In genomic region chr2:219002395-219003266, GRCh38 we compare ENCODE assay signal across 9 cellular contexts. TPM values are rescaled to one million over a fixed set of nuclear protein-coding genes. Genes with fewer than 3 reads are reported as not detected.
A peak's percentile ranks its signal among the peaks of the same experiment; 100 is the strongest.
DNase-seq lines count a peak whose midpoint lies in the region; ATAC-seq and TF ChIP-seq lines count a peak whose summit lies in the region.
"Had no signal": no experiment of that assay in that cellular context is flagged by ENCODE, and none has a peak within 500 bp of the region (broad histone marks: within the 10 kb centered on the region; RNA-seq: fewer than 3 reads in every experiment).

No MANE protein-coding gene starts in this region.

- peak overlapping the region; percentile 50 for H3K4me3 Mint-ChIP-seq in activated T-cell treated with anti-CD3 and anti-CD28 coated beads, Interleukin-2, amount 50 U/mL, for 4 hours
- H3K4me3 Mint-ChIP-seq: T-helper 1 cell treated with Interleukin-12 subunit alpha and Interleukin-12 subunit beta and Interleukin-4 antibody, amounts not matched to agents 30 μg/mL and 1 μg/mL, for 36 hours had no signal

- H3K36me3 ChIP-seq in rectal smooth muscle tissue (ENCODE audit: control insufficient read depth, insufficient read depth, low read length) (no peaks in the 10 kb centered on the region), Karpas-422 (ENCODE audit: insufficient read depth, low read length) (no peaks in the 10 kb centered on the region)

- peak; percentile 72 for DNase-seq in GM10248 (ENCODE audit: extremely low spot score)
- DNase-seq in NCI-H2081 treated with DMSO at 0.1 percent for 48 hours (lab: John Stamatoyannopoulos, UW): peak; percentile 38
- DNase-seq in activated T-cell treated with anti-CD3 and anti-CD28 coated beads, Interleukin-2, amount 50 U/mL, for 4 hours: no peak
- peak; percentile 5 for DNase-seq in fibroblast of villous mesenchyme (ENCODE audit: low read depth)
- DNase-seq in cerebellum (ENCODE audit: low spot score): no peak
- DNase-seq in putamen (ENCODE audit: low spot score): no peak
- no peak for DNase-seq in Karpas-422

- H3K27ac ChIP-seq in rectal smooth muscle tissue (ENCODE audit: low read depth, low read length): no peak overlapping the region
- H3K27ac ChIP-seq in Karpas-422 (ENCODE audit: low read length): no peak overlapping the region

- H3K4me3 ChIP-seq in fibroblast of villous mesenchyme (ENCODE audit: low read depth, low read length): no peak overlapping the region
- peak overlapping the region; percentile 53 for H3K4me3 ChIP-seq in rectal smooth muscle tissue (ENCODE audit: low read length)
- H3K4me3 ChIP-seq in Karpas-422 (ENCODE audit: low read length): no peak overlapping the region

- no peak overlapping the region for H3K4me2 ChIP-seq in Karpas-422 (ENCODE audit: low read depth, low read length, poor library complexity, severe bottlenecking)

- no peak overlapping the region for H2AFZ ChIP-seq in Karpas-422 (ENCODE audit: low read length)

- no peaks in the 10 kb centered on the region for H3K79me2 ChIP-seq in Karpas-422 (ENCODE audit: low read length)

- H4K20me1 ChIP-seq in Karpas-422 (ENCODE audit: insufficient read depth, low read depth, low read length): no peaks in the 10 kb centered on the region

- peaks cover 13% of the 10 kb centered on the region for H3K4me1 Mint-ChIP-seq in activated T-cell treated with anti-CD3 and anti-CD28 coated beads, Interleukin-2, amount 50 U/mL, for 4 hours (ENCODE audit: low read depth)

- H3K9me3 Mint-ChIP-seq in activated T-cell treated with anti-CD3 and anti-CD28 coated beads, Interleukin-2, amount 50 U/mL, for 4 hours: no peaks in the 10 kb centered on the region
- H3K9me3 Mint-ChIP-seq: T-helper 1 cell treated with Interleukin-12 subunit alpha and Interleukin-12 subunit beta and Interleukin-4 antibody, amounts not matched to agents 30 μg/mL and 1 μg/mL, for 36 hours had no signal

- H3K27me3 Mint-ChIP-seq in activated T-cell treated with anti-CD3 and anti-CD28 coated beads, Interleukin-2, amount 50 U/mL, for 4 hours (ENCODE audit: low read depth): peaks cover 72% of the 10 kb centered on the region

- H3K27me3 ChIP-seq in rectal smooth muscle tissue (ENCODE audit: control insufficient read depth, insufficient read depth, low read length): peaks cover 39% of the 10 kb centered on the region
- no peaks in the 10 kb centered on the region for H3K27me3 ChIP-seq in Karpas-422 (ENCODE audit: low read length)

- no peaks in the 10 kb centered on the region for H3K9me2 ChIP-seq in Karpas-422 (replicated peaks; ENCODE audit: insufficient read depth, low read length)

- H3K4me1 ChIP-seq in rectal smooth muscle tissue (ENCODE audit: control insufficient read depth, insufficient read depth, low read length) (peaks cover 3% of the 10 kb centered on the region), Karpas-422 (ENCODE audit: low read length) (no peaks in the 10 kb centered on the region)

- POLR2A ChIA-PET in GM10248 (lab: Yijun Ruan, JAX): no interaction called here

- H3K9me3 ChIP-seq in Karpas-422 (ENCODE audit: low read length): no peaks in the 10 kb centered on the region

- TF ChIP-seq CTCF in GM10248 (IDR thresholded peaks at IDR 0.05; ENCODE audit: control extremely low read depth, extremely low read depth, low read depth, missing control alignments): peak; percentile 57
- peak; percentile 11 for TF ChIP-seq CTCF in fibroblast of villous mesenchyme (IDR thresholded peaks at IDR 0.05; ENCODE audit: insufficient read depth, low read depth, low read length)

- peak; percentile 59 to 61 for ATAC-seq in activated T-cell treated with anti-CD3 and anti-CD28 coated beads, Interleukin-2, amount 50 U/mL, for 4 hours

- no peaks in the 10 kb centered on the region for H3K36me3 Mint-ChIP-seq in activated T-cell treated with anti-CD3 and anti-CD28 coated beads, Interleukin-2, amount 50 U/mL, for 4 hours (ENCODE audit: insufficient read depth)

- H3K9ac ChIP-seq in rectal smooth muscle tissue (ENCODE audit: low read length): no peak overlapping the region
- no peak overlapping the region for H3K9ac ChIP-seq in Karpas-422 (ENCODE audit: low read length)

- CTCF ChIA-PET in GM10248 (lab: Yijun Ruan, JAX): interaction anchor here (0.8 to 7.3 kb wide), 13 partner anchors 9 to 169 kb away, joined by 3 to 30 read pairs (median 4); no protein-coding TSS in a partner anchor

RNA-seq across cellular contexts. Expression of gene CRYBA2, which starts 9.4 kb away (rescaled TPM):
- not detected for total RNA-seq in activated T-cell treated with anti-CD3 and anti-CD28 coated beads, Interleukin-2, amount 50 U/mL, for 4 hours
- total RNA-seq in fibroblast of villous mesenchyme (1.3 TPM in 1 of 2 replicates, not detected in the other), cerebellum (not detected)
- total RNA-seq in Karpas-422 (2014; rRNA removed; shearing (Covaris generic); ENCODE audit: low replicate concordance): not detected in 2 replicates

RNA-seq across cellular contexts. Expression of gene FEV, which starts 17.6 kb away (rescaled TPM):
- not detected for total RNA-seq in activated T-cell treated with anti-CD3 and anti-CD28 coated beads, Interleukin-2, amount 50 U/mL, for 4 hours
- total RNA-seq in fibroblast of villous mesenchyme (not detected in 2 replicates), cerebellum (not detected)
- total RNA-seq in Karpas-422 (2014; rRNA removed; shearing (Covaris generic); ENCODE audit: low replicate concordance): not detected in 2 replicates

RNA-seq across cellular contexts. Expression of gene CFAP65, which starts 38.7 kb away (rescaled TPM):
- total RNA-seq in activated T-cell treated with anti-CD3 and anti-CD28 coated beads, Interleukin-2, amount 50 U/mL, for 4 hours: not detected
- total RNA-seq in fibroblast of villous mesenchyme: not detected in 2 replicates
- 1.00 TPM for total RNA-seq in cerebellum
- 0.11 TPM in 1 of 2 replicates, not detected in the other for total RNA-seq in Karpas-422 (2014; rRNA removed; shearing (Covaris generic); ENCODE audit: low replicate concordance)

RNA-seq across cellular contexts. Expression of gene CDK5R2, which starts 43.2 kb away (rescaled TPM):
- total RNA-seq in activated T-cell treated with anti-CD3 and anti-CD28 coated beads, Interleukin-2, amount 50 U/mL, for 4 hours: not detected
- total RNA-seq in fibroblast of villous mesenchyme: not detected in 2 replicates
- 4.9 TPM for total RNA-seq in cerebellum
- 0.61 TPM in 1 of 2 replicates, not detected in the other for total RNA-seq in Karpas-422 (2014; rRNA removed; shearing (Covaris generic); ENCODE audit: low replicate concordance)

RNA-seq across cellular contexts. Expression of gene IHH, which starts 58.1 kb away (rescaled TPM):
- total RNA-seq in activated T-cell treated with anti-CD3 and anti-CD28 coated beads, Interleukin-2, amount 50 U/mL, for 4 hours: under 1 TPM in 1 of 3 donors, not detected in 2; 0.28 TPM
- total RNA-seq in fibroblast of villous mesenchyme: not detected in 2 replicates
- not detected for total RNA-seq in cerebellum
- total RNA-seq in Karpas-422 (2014; rRNA removed; shearing (Covaris generic); ENCODE audit: low replicate concordance): not detected in 2 replicates

Comparison
In these comparisons a context has a peak if more than half of its experiments do, and no peak if none do; other contexts are left out.
1. DNase-seq: peak in GM10248 (single experiment), NCI-H2081 treated with DMSO at 0.1 percent for 48 hours (single experiment) and fibroblast of villous mesenchyme (single experiment); none in activated T-cell treated with anti-CD3 and anti-CD28 coated beads, Interleukin-2, amount 50 U/mL, for 4 hours (single experiment), cerebellum (single experiment), putamen (single experiment) and Karpas-422 (single experiment).